Comparison of ENCODE assay signal across 7 cellular contexts in genomic region chr6:151765444-151765886, GRCh38. TPM values are rescaled to one million over a fixed set of nuclear protein-coding genes. Genes with fewer than 3 reads are reported as not detected.
A peak's percentile ranks its signal among the peaks of the same experiment; 100 is the strongest.
DNase-seq lines count a peak whose midpoint lies in the region; ATAC-seq and TF ChIP-seq lines count a peak whose summit lies in the region.

No MANE protein-coding gene starts in this region.

- POLR2A ChIA-PET in PC-3 (lab: Charles Lee; ENCODE audit: unreplicated experiment), result no interaction called here

- TF ChIP-seq CTCF in PC-3 (conservative IDR thresholded peaks at IDR 0.05; ENCODE audit: low read depth, low read length), result peak; percentile 79
- TF ChIP-seq CTCF in body of pancreas (IDR thresholded peaks at IDR 0.05), result peak; percentile 23 to 72 (median 62)
- peak in 10 of 11 experiments; percentile 28 to 75 (median 66) for TF ChIP-seq CTCF in spleen (IDR thresholded peaks at IDR 0.05 in 8 of 11, conservative IDR thresholded peaks at IDR 0.05 in 3 of 11)

- no peaks in the 10 kb centered on the region for H3K36me3 ChIP-seq in PC-3 (ENCODE audit: low read depth, low read length)
- no peaks in the 10 kb centered on the region for H3K36me3 ChIP-seq in body of pancreas (replicated peaks in 1 of 2; ENCODE audit: insufficient read depth in 1 of 2, low read depth in 2 of 2)
- no peaks in the 10 kb centered on the region for H3K36me3 ChIP-seq in spleen

- 1% methylated on average over 2 of the region's 2 CpGs for WGBS in body of pancreas, 2 donors
- WGBS in spleen, 5 donors, result 0 to 2% (median 1%) methylated on average over 2 of the region's 2 CpGs

- H3K9me2 ChIP-seq in PC-3 (replicated peaks; ENCODE audit: low read length), result no peaks in the 10 kb centered on the region

- no peaks in the 10 kb centered on the region for H3K27me3 ChIP-seq in PC-3 (ENCODE audit: low read length)
- H3K27me3 ChIP-seq in body of pancreas, result no peaks in the 10 kb centered on the region
- H3K27me3 ChIP-seq in spleen (replicated peaks in 1 of 7), result no peaks in the 10 kb centered on the region

- intact Hi-C loops in PC-3 (cut with micrococcal nuclease) (loop anchor here (1.0 to 10.0 kb wide), 3 partner anchors 321 to 503 kb away; no protein-coding TSS in a partner anchor), body of pancreas (cut with DNase I) (no loop called here), spleen (cut with DNase I; ENCODE audit: low total_unique reads) (loop anchor here (5.0 kb wide), 1 partner anchor 362 kb away; no protein-coding TSS in a partner anchor)

- BruUV-seq in PC-3 (replicated peaks; lab: Mats Ljungman, UMichigan), result no TSS peak

- CTCF ChIA-PET in PC-3 (lab: Charles Lee), result interaction anchor here (0.6 to 1.2 kb wide), 6 partner anchors 57 to 573 kb away, joined by 3 to 5 read pairs (median 3); no protein-coding TSS in a partner anchor

- peak; percentile 83 for DNase-seq in GM03348 (ENCODE audit: low spot score)
- DNase-seq in HuH-7 (ENCODE audit: low spot score), result peak; percentile 55
- DNase-seq in PC-3, result peak; percentile 88
- DNase-seq in body of pancreas, result peak; percentile 49 to 69 (median 54)
- DNase-seq in iPS-NIHi11 (ENCODE audit: low spot score), result peak; percentile 72
- DNase-seq in spleen, result no peak

- H3K4me3 ChIP-seq in PC-3 (ENCODE audit: low read length), result peak overlapping the region; percentile 32; the same call in 1 of the 2 replicates
- no peak overlapping the region for H3K4me3 ChIP-seq in body of pancreas
- H3K4me3 ChIP-seq in spleen, result no peak overlapping the region

- TF ChIP-seq POLR2A in body of pancreas (IDR thresholded peaks at IDR 0.05) (no peak), spleen (IDR thresholded peaks at IDR 0.05) (no peak)

- H3K27ac ChIP-seq in PC-3 (ENCODE audit: low read length) (0 out of 2 replicates have a peak overlapping the region, but pooled peaks have one; percentile 13), body of pancreas (no peak overlapping the region), spleen (no peak overlapping the region)

- no peaks in the 10 kb centered on the region for H3F3A ChIP-seq in PC-3 (ENCODE audit: low read length, unreplicated experiment)

- peak; percentile 70 for ATAC-seq in GM21576 (IDR thresholded peaks at IDR 0.05; ENCODE audit: unreplicated experiment)
- no peak for ATAC-seq in PC-3
- ATAC-seq in body of pancreas, result peak; percentile 60

- H3K9me3 ChIP-seq in PC-3 (ENCODE audit: low read length) (no peaks in the 10 kb centered on the region), body of pancreas (no peaks in the 10 kb centered on the region), spleen (no peaks in the 10 kb centered on the region)

- peak overlapping the region; percentile 27; the same call in 1 of the 2 replicates for H3K9ac ChIP-seq in PC-3 (ENCODE audit: low read length)

- H2AFZ ChIP-seq in PC-3 (ENCODE audit: low read length), result peak overlapping the region; percentile 22; the same call in 1 of the 2 replicates

- no peaks in the 10 kb centered on the region for H3K79me2 ChIP-seq in PC-3 (ENCODE audit: low read length)

- peaks cover 11% of the 10 kb centered on the region for H3K4me1 ChIP-seq in PC-3 (ENCODE audit: insufficient read depth, low read length)
- no peaks in the 10 kb centered on the region for H3K4me1 ChIP-seq in body of pancreas
- H3K4me1 ChIP-seq in spleen, result peaks cover 0 to 18% (median 12%) of the 10 kb centered on the region in 6 donors

- no peaks in the 10 kb centered on the region for H4K20me1 ChIP-seq in PC-3 (ENCODE audit: low read length)

- peak overlapping the region; percentile 86 for H3K4me2 ChIP-seq in PC-3 (ENCODE audit: low read length)

RNA-seq across cellular contexts. Expression of gene ESR1, which starts 42.0 kb away (rescaled TPM):
- total RNA-seq in PC-3 (2014; rRNA removed), result 2.2 and 5.9 TPM in 2 replicates
- total RNA-seq in body of pancreas, result 1 to 10 TPM in 1 of 2 donors, under 1 TPM in 1; 0.52 to 4.3 TPM
- 1 to 10 TPM; 2.0 to 7.3 (median 4.3) TPM for total RNA-seq in spleen
- under 1 TPM; 0.35 to 0.80 (median 0.50) TPM for polyA plus RNA-seq in spleen
